20 cellular contexts compared by ENCODE assay signal in genomic region chr7:128777156-128778123, GRCh38. TPM values are rescaled to one million over a fixed set of nuclear protein-coding genes. Genes with fewer than 3 reads are reported as not detected.
DNase-seq lines count a peak whose midpoint lies in the region; ATAC-seq, FAIRE-seq and TF ChIP-seq lines count a peak whose summit lies in the region.
"Had no signal": no experiment of that assay in that cellular context is flagged by ENCODE, and none has a peak within 500 bp of the region (broad histone marks: within the 10 kb centered on the region; RNA-seq: fewer than 3 reads in every experiment).

No MANE protein-coding gene starts in this region.

- no peak for FAIRE-seq in HTR-8/SVneo (lab: Jason Lieb, UNC)
- FAIRE-seq: bronchial epithelial cell, kidney had no signal

- ATAC-seq in HG02763 (IDR thresholded peaks at IDR 0.05; ENCODE audit: unreplicated experiment), result no peak

- H3K36me3 ChIP-seq in sigmoid colon, result peaks cover 0 to 5% (median 2%) of the 10 kb centered on the region in 4 donors

- H3K4me3 ChIP-seq in cardiac fibroblast (replicated peaks in 1 of 2; ENCODE audit: low read depth in 2 of 2, low read length in 2 of 2) (no peak overlapping the region), sigmoid colon (no peak overlapping the region)

- TF ChIP-seq EP300 in sigmoid colon (IDR thresholded peaks at IDR 0.05), result peak in 2 of 4 donors; percentile 8 to 34

- no peak overlapping the region for H3K27ac Mint-ChIP-seq in Calu3 (ENCODE audit: unreplicated experiment)
- H3K27ac Mint-ChIP-seq: activated CD4-positive, alpha-beta T cell treated with anti-CD3 and anti-CD28 coated beads, Interleukin-2, amount 10 ng/mL, durations not matched to agents 7 days and 5 days had no signal

- H3K9me3 Mint-ChIP-seq in Calu3 (ENCODE audit: low read depth, unreplicated experiment), result peaks cover 10% of the 10 kb centered on the region

- H3K27me3 ChIP-seq in sigmoid colon, result no peaks in the 10 kb centered on the region

- H3K27ac ChIP-seq in sigmoid colon, result peak overlapping the region; percentile 30 to 86 (median 49)

- no peak overlapping the region for H3K4me3 Mint-ChIP-seq in Calu3 (ENCODE audit: low read depth, unreplicated experiment)
- H3K4me3 Mint-ChIP-seq: activated CD4-positive, alpha-beta T cell treated with anti-CD3 and anti-CD28 coated beads, Interleukin-2, amount 10 ng/mL, durations not matched to agents 7 days and 5 days had no signal

- CTCF ChIA-PET in Calu3 (lab: Charles Lee), result no interaction called here

- H3K4me1 Mint-ChIP-seq in Calu3 (ENCODE audit: low read depth, unreplicated experiment), result no peaks in the 10 kb centered on the region
- H3K4me1 Mint-ChIP-seq: activated CD4-positive, alpha-beta T cell treated with anti-CD3 and anti-CD28 coated beads, Interleukin-2, amount 10 ng/mL, durations not matched to agents 7 days and 5 days had no signal

- no peak for TF ChIP-seq CTCF in Calu3 (IDR thresholded peaks at IDR 0.05; ENCODE audit: unreplicated experiment)
- TF ChIP-seq CTCF in cardiac fibroblast (IDR thresholded peaks at IDR 0.05; ENCODE audit: low read depth, low read length), result no peak
- TF ChIP-seq CTCF in sigmoid colon (IDR thresholded peaks at IDR 0.05), result no peak

- H3K9me3 ChIP-seq in sigmoid colon, result peaks cover 0 to 4% (median 0%) of the 10 kb centered on the region in 4 donors

- 77 to 79% methylated on average over 5 of the region's 5 CpGs for WGBS in sigmoid colon, 2 donors

- no peak for TF ChIP-seq POLR2A in sigmoid colon (IDR thresholded peaks at IDR 0.05)

- BruUV-seq in Calu3 (replicated peaks; lab: Mats Ljungman, UMichigan), result TSS peak; percentile 25

- DNase-seq in Calu3 (no peak), M059J (ENCODE audit: low read depth) (peak; percentile 53), cardiac fibroblast (ENCODE audit: low read depth in 2 of 2) (peak; percentile 30 to 70), sigmoid colon (no peak), iPS-NIHi7 (ENCODE audit: extremely low spot score) (no peak), HTR-8/SVneo (ENCODE audit: insufficient read length, low spot score) (no peak), CD1c-positive myeloid dendritic cell (ENCODE audit: extremely low spot score) (no peak)
- DNase-seq: activated CD4-positive, alpha-beta T cell treated with anti-CD3 and anti-CD28 coated beads, Interleukin-2, amount 10 ng/mL, durations not matched to agents 7 days and 5 days; DND-41; glutamatergic neuron; kidney; midbrain; NK-92 treated with Interleukin-12 subunit alpha and Interleukin-12 subunit beta, amount 100 ng/mL, for 24 hours; nucleus accumbens; SHP77 treated with DMSO at 0.1 percent for 48 hours; T1000 had no signal

- peaks cover 47% of the 10 kb centered on the region for H3K36me3 Mint-ChIP-seq in Calu3 (ENCODE audit: insufficient read depth, unreplicated experiment)

- intact Hi-C loops in Calu3 (cut with micrococcal nuclease; ENCODE audit: unreplicated experiment), result no loop called here
- intact Hi-C loops in sigmoid colon (cut with DNase I), result no loop called here

- H3K4me1 ChIP-seq in sigmoid colon, result peaks cover 0 to 18% (median 15%) of the 10 kb centered on the region in 4 donors

- peaks cover 19% of the 10 kb centered on the region for H3K27me3 Mint-ChIP-seq in Calu3 (ENCODE audit: unreplicated experiment)

RNA-seq across cellular contexts. Expression of gene OPN1SW, which starts 1.8 kb away (rescaled TPM):
- not detected in 2 replicates for total RNA-seq in Calu3 (2022)
- not detected in 2 replicates for total RNA-seq in M059J (2014; rRNA removed; shearing (Covaris generic))
- total RNA-seq in sigmoid colon, result not detected
- not detected for polyA plus RNA-seq in sigmoid colon
- total RNA-seq: activated CD4-positive, alpha-beta T cell treated with anti-CD3 and anti-CD28 coated beads, Interleukin-2, amount 10 ng/mL, durations not matched to agents 7 days and 5 days; bronchial epithelial cell; kidney; skeletal muscle tissue had no signal
- polyA plus RNA-seq: BJ had no signal

RNA-seq across cellular contexts. Expression of gene CCDC136, which starts 14.3 kb away (rescaled TPM):
- 2.2 and 5.9 TPM in 2 replicates for total RNA-seq in Calu3 (2022)
- 0.74 and 5.7 TPM in 2 replicates for total RNA-seq in M059J (2014; rRNA removed; shearing (Covaris generic))
- total RNA-seq in sigmoid colon, result 10 to 100 TPM; 19.9 to 53.7 (median 23.7) TPM
- polyA plus RNA-seq in sigmoid colon, result 1 to 10 TPM in 2 of 3 donors, not detected in 1; 2.4 to 2.8 TPM

RNA-seq across cellular contexts. Expression of gene CALU, which starts 38.3 kb away (rescaled TPM):
- total RNA-seq in Calu3 (2022) (115 and 154 TPM in 2 replicates), sigmoid colon (100 to 1,000 TPM; 153 to 250 (median 198) TPM)
- total RNA-seq in M059J (2014; rRNA removed; shearing (Covaris generic)), result 571 and 729 TPM in 2 replicates
- 10 to 100 TPM; 14.4 to 38.7 (median 23.1) TPM for polyA plus RNA-seq in sigmoid colon

RNA-seq across cellular contexts. Expression of gene FLNC, which starts 52.8 kb away (rescaled TPM):
- total RNA-seq in Calu3 (2022), result 0.42 and 0.98 TPM in 2 replicates
- 60.7 and 150 TPM in 2 replicates for total RNA-seq in M059J (2014; rRNA removed; shearing (Covaris generic))
- total RNA-seq in sigmoid colon, result 100 to 1,000 TPM in 3 of 4 donors, 10 to 100 TPM in 1; 95.3 to 489 (median 242) TPM
- polyA plus RNA-seq in sigmoid colon, result 10 to 100 TPM in 1 of 3 donors, 1 to 10 TPM in 1, under 1 TPM in 1; 0.69 to 12.6 (median 5.4) TPM
- total RNA-seq: activated CD4-positive, alpha-beta T cell treated with anti-CD3 and anti-CD28 coated beads, Interleukin-2, amount 10 ng/mL, durations not matched to agents 7 days and 5 days had no signal

Comparison
In these comparisons a context has a peak if more than half of its experiments do, and no peak if none do; other contexts are left out.
1. DNase-seq: peak in M059J (single experiment) and cardiac fibroblast (2 of 2); none in Calu3 (single experiment), sigmoid colon (single experiment), iPS-NIHi7 (single experiment), HTR-8/SVneo (single experiment) and CD1c-positive myeloid dendritic cell (single experiment).